In the genomic region with DNA sequence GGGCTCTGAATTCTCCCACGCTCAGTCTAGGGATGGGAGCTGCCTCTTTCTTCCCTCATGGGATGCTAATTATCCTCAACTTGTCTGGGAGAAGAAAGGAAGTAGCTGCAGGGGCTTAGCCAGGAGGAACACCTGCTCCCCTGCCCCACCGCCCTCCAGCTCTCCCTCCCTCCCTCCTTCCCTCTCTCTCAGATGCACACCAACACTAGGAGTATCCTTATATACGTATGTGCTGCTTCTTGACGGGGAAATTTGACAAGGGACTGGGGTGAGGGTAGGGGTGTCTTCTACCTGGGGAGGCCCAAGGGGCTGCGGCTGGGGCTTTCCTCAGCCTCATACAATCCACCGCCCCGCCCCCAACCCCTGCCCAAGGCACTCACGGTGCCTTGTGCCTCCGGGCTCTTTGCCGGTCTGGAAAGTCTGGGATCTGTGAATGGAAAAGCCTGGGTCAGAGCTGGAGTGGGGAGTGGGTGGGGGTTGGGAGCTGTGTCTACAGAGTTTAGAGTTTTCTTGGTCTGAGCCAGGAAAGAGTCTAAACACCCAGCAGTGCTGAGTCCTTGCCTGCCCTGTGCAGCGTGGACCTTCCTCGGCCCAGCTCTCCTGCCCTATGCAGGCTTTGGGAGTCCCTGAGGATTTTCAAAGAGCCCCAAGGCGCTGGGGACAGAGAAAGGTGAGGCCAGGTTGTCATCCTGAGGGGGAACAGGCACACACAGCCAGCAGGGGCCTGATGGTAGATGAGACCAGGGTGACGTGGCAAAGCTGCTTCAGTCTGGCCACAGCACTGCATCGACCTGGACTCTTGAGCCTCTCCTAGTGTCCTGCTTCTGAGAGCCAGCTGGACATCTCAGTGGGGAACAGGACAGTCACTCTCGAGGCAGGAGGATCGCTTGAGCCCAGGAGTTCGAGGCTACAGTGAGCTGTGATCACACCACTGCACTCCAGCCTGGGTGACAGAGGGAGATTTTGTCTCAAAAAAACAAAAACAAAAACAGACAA, we compare ENCODE assay signal across 1 cellular context.
TF ChIP-seq lines count a peak whose summit lies in the region.

No MANE protein-coding gene starts in this region.

TF ChIP-seq in HepG2, 621 proteins besides CTCF, POLR2A, EP300 and RAD21 (continued from another document and continues in another):
- TF ChIP-seq ZNF333 (CRISPR knock-in tag; IDR thresholded peaks at IDR 0.05; ENCODE audit: borderline replicate concordance) = no peak
- TF ChIP-seq, protein P1, sequence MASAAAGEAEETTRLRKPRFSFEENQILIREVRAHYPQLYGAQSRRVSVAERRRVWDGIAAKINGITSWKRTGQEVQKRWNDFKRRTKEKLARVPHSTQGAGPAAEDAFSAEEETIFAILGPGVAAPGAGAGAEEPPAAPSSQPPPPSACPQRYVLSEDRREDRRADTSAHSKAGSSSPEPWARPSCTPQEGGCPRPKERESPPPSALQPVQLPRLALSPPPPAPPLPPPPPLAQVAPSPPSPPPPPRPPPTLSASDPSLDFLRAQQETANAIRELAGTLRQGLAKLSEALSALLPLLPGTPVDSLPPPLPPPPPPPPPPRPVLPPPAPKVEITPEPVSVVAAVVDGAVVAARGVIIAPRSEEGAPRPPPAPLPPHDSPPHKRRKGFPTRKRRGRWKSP (CRISPR knock-in tag; IDR thresholded peaks at IDR 0.05) = no peak
- TF ChIP-seq FOXO1 (CRISPR knock-in tag; IDR thresholded peaks at IDR 0.05) = peak; percentile 36; the same call in 1 of the 2 replicates
- TF ChIP-seq RORA (CRISPR knock-in tag; IDR thresholded peaks at IDR 0.05) = no peak
- TF ChIP-seq ZNF263 (CRISPR knock-in tag; IDR thresholded peaks at IDR 0.05) = 0 out of 2 replicates have a peak, but pooled peaks have one; percentile 45
- TF ChIP-seq, protein P2, sequence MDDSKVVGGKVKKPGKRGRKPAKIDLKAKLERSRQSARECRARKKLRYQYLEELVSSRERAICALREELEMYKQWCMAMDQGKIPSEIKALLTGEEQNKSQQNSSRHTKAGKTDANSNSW (CRISPR knock-in tag; IDR thresholded peaks at IDR 0.05; ENCODE audit: borderline replicate concordance) = no peak
- no peak for TF ChIP-seq TEAD2 (CRISPR knock-in tag; IDR thresholded peaks at IDR 0.05)
- peak; percentile 83 for TF ChIP-seq ZNF431 (CRISPR knock-in tag; IDR thresholded peaks at IDR 0.05; ENCODE audit: borderline replicate concordance, low read depth)
- TF ChIP-seq NCOA2 (CRISPR knock-in tag; IDR thresholded peaks at IDR 0.05) = 0 out of 2 replicates have a peak, but pooled peaks have one; percentile 16
- TF ChIP-seq, protein P3, sequence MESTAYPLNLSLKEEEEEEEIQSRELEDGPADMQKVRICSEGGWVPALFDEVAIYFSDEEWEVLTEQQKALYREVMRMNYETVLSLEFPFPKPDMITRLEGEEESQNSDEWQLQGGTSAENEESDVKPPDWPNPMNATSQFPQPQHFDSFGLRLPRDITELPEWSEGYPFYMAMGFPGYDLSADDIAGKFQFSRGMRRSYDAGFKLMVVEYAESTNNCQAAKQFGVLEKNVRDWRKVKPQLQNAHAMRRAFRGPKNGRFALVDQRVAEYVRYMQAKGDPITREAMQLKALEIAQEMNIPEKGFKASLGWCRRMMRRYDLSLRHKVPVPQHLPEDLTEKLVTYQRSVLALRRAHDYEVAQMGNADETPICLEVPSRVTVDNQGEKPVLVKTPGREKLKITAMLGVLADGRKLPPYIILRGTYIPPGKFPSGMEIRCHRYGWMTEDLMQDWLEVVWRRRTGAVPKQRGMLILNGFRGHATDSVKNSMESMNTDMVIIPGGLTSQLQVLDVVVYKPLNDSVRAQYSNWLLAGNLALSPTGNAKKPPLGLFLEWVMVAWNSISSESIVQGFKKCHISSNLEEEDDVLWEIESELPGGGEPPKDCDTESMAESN (CRISPR knock-in tag; conservative IDR thresholded peaks at IDR 0.05) = peak; percentile 57; the same call in 1 of the 2 replicates
- 0 out of 2 replicates have a peak, but pooled peaks have one; percentile 54 for TF ChIP-seq ZNF891 (CRISPR knock-in tag; IDR thresholded peaks at IDR 0.05)
- TF ChIP-seq ZNF558 (CRISPR knock-in tag; IDR thresholded peaks at IDR 0.05; ENCODE audit: borderline replicate concordance) = no peak
- TF ChIP-seq ZFY (CRISPR knock-in tag; IDR thresholded peaks at IDR 0.05) = peak; percentile 60; the same call in 1 of the 2 replicates
- peak; percentile 86 for TF ChIP-seq ZNF781 (CRISPR knock-in tag; IDR thresholded peaks at IDR 0.05; ENCODE audit: borderline replicate concordance, not compliant biosample characterization)
- TF ChIP-seq ATRX (CRISPR knock-in tag; IDR thresholded peaks at IDR 0.05; ENCODE audit: borderline replicate concordance) = no peak
- peak; percentile 47 to 59; a peak in 1 of 4 replicates for TF ChIP-seq HMGXB4 (CRISPR knock-in tag; IDR thresholded peaks at IDR 0.05; ENCODE audit: borderline replicate concordance in 1 of 2, low read depth in 1 of 2)
- TF ChIP-seq, protein P4, sequence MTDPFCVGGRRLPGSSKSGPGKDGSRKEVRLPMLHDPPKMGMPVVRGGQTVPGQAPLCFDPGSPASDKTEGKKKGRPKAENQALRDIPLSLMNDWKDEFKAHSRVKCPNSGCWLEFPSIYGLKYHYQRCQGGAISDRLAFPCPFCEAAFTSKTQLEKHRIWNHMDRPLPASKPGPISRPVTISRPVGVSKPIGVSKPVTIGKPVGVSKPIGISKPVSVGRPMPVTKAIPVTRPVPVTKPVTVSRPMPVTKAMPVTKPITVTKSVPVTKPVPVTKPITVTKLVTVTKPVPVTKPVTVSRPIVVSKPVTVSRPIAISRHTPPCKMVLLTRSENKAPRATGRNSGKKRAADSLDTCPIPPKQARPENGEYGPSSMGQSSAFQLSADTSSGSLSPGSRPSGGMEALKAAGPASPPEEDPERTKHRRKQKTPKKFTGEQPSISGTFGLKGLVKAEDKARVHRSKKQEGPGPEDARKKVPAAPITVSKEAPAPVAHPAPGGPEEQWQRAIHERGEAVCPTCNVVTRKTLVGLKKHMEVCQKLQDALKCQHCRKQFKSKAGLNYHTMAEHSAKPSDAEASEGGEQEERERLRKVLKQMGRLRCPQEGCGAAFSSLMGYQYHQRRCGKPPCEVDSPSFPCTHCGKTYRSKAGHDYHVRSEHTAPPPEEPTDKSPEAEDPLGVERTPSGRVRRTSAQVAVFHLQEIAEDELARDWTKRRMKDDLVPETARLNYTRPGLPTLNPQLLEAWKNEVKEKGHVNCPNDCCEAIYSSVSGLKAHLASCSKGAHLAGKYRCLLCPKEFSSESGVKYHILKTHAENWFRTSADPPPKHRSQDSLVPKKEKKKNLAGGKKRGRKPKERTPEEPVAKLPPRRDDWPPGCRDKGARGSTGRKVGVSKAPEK (CRISPR knock-in tag; IDR thresholded peaks at IDR 0.05; ENCODE audit: borderline replicate concordance) = peak; percentile 84; the same call in 1 of the 2 replicates
- TF ChIP-seq HIVEP1 (CRISPR knock-in tag; IDR thresholded peaks at IDR 0.05) = no peak
- TF ChIP-seq ERF (CRISPR knock-in tag; IDR thresholded peaks at IDR 0.05) = 0 out of 2 replicates have a peak, but pooled peaks have one; percentile 42
- TF ChIP-seq, protein P5, sequence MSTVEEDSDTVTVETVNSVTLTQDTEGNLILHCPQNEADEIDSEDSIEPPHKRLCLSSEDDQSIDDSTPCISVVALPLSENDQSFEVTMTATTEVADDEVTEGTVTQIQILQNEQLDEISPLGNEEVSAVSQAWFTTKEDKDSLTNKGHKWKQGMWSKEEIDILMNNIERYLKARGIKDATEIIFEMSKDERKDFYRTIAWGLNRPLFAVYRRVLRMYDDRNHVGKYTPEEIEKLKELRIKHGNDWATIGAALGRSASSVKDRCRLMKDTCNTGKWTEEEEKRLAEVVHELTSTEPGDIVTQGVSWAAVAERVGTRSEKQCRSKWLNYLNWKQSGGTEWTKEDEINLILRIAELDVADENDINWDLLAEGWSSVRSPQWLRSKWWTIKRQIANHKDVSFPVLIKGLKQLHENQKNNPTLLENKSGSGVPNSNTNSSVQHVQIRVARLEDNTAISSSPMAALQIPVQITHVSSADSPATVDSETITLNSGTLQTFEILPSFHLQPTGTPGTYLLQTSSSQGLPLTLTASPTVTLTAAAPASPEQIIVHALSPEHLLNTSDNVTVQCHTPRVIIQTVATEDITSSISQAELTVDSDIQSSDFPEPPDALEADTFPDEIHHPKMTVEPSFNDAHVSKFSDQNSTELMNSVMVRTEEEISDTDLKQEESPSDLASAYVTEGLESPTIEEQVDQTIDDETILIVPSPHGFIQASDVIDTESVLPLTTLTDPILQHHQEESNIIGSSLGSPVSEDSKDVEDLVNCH (CRISPR knock-in tag; IDR thresholded peaks at IDR 0.05) = no peak
- TF ChIP-seq RNF2 (conservative IDR thresholded peaks at IDR 0.05; ENCODE audit: low read depth) = peak; percentile 64; the same call in 1 of the 2 replicates
- 0 out of 2 replicates have a peak, but pooled peaks have one; percentile 29 for TF ChIP-seq POLR2AphosphoS5 (IDR thresholded peaks at IDR 0.05; ENCODE audit: low read depth, low read length)
- TF ChIP-seq ZNF260 (CRISPR knock-in tag; IDR thresholded peaks at IDR 0.05; ENCODE audit: borderline replicate concordance, low read depth) = no peak
- TF ChIP-seq ZNF207 (IDR thresholded peaks at IDR 0.05; ENCODE audit: borderline replicate concordance) = no peak
- TF ChIP-seq ZNF572 (CRISPR knock-in tag; IDR thresholded peaks at IDR 0.05) = 0 out of 2 replicates have a peak, but pooled peaks have one; percentile 84
- TF ChIP-seq, protein P6, sequence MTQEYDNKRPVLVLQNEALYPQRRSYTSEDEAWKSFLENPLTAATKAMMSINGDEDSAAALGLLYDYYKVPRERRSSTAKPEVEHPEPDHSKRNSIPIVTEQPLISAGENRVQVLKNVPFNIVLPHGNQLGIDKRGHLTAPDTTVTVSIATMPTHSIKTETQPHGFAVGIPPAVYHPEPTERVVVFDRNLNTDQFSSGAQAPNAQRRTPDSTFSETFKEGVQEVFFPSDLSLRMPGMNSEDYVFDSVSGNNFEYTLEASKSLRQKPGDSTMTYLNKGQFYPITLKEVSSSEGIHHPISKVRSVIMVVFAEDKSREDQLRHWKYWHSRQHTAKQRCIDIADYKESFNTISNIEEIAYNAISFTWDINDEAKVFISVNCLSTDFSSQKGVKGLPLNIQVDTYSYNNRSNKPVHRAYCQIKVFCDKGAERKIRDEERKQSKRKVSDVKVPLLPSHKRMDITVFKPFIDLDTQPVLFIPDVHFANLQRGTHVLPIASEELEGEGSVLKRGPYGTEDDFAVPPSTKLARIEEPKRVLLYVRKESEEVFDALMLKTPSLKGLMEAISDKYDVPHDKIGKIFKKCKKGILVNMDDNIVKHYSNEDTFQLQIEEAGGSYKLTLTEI (CRISPR knock-in tag; conservative IDR thresholded peaks at IDR 0.05) = no peak
- TF ChIP-seq NR2C2 (CRISPR knock-in tag; IDR thresholded peaks at IDR 0.05; ENCODE audit: borderline replicate concordance) = no peak
- TF ChIP-seq NFIB (CRISPR knock-in tag; IDR thresholded peaks at IDR 0.05; ENCODE audit: borderline replicate concordance) = no peak
- TF ChIP-seq HNRNPH1 (optimal IDR thresholded peaks at IDR 0.05; ENCODE audit: low read depth, low read length) = no peak
- 0 out of 2 replicates have a peak, but pooled peaks have one; percentile 44 for TF ChIP-seq MYNN (CRISPR knock-in tag; IDR thresholded peaks at IDR 0.05; ENCODE audit: low read depth)
- TF ChIP-seq ADNP (CRISPR knock-in tag; IDR thresholded peaks at IDR 0.05) = 0 out of 2 replicates have a peak, but pooled peaks have one; percentile 25
- TF ChIP-seq, protein P7, sequence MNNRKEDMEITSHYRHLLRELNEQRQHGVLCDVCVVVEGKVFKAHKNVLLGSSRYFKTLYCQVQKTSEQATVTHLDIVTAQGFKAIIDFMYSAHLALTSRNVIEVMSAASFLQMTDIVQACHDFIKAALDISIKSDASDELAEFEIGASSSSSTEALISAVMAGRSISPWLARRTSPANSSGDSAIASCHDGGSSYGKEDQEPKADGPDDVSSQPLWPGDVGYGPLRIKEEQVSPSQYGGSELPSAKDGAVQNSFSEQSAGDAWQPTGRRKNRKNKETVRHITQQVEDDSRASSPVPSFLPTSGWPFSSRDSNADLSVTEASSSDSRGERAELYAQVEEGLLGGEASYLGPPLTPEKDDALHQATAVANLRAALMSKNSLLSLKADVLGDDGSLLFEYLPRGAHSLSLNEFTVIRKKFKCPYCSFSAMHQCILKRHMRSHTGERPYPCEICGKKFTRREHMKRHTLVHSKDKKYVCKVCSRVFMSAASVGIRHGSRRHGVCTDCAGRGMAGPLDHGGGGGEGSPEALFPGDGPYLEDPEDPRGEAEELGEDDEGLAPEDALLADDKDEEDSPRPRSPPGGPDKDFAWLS (CRISPR knock-in tag; IDR thresholded peaks at IDR 0.05; ENCODE audit: borderline replicate concordance) = no peak
- TF ChIP-seq EED (CRISPR knock-in tag; IDR thresholded peaks at IDR 0.05) = 0 out of 2 replicates have a peak, but pooled peaks have one; percentile 55
- TF ChIP-seq POLR2AphosphoS2 (IDR thresholded peaks at IDR 0.05; ENCODE audit: low read depth, low read length) = no peak
- peak; percentile 87 for TF ChIP-seq ZNF687 (CRISPR knock-in tag; IDR thresholded peaks at IDR 0.05)
